ENCODE assay signal across 16 cellular contexts in genomic region chr10:28295346-28295745, GRCh38. TPM values are rescaled to one million over a fixed set of nuclear protein-coding genes. Genes with fewer than 3 reads are reported as not detected.
DNase-seq lines count a peak whose midpoint lies in the region; ATAC-seq and TF ChIP-seq lines count a peak whose summit lies in the region.
"Had no signal": no experiment of that assay in that cellular context is flagged by ENCODE, and none has a peak within 500 bp of the region (broad histone marks: within the 10 kb centered on the region; RNA-seq: fewer than 3 reads in every experiment).

No MANE protein-coding gene starts in this region.

- H3K9me3 Mint-ChIP-seq in mesothelial cell of epicardium (no peaks in the 10 kb centered on the region), type B pancreatic cell (peaks cover 6% of the 10 kb centered on the region)
- H3K9me3 Mint-ChIP-seq: activated CD4-positive, alpha-beta T cell treated with anti-CD3 and anti-CD28 coated beads, Interleukin-2, amount 10 ng/mL, durations not matched to agents 24 days and 14 days; activated T-helper 17 cell treated with anti-CD3 and anti-CD28 coated beads, Interleukin-2, amount 50 U/mL, for 72 hours had no signal

- H3K9ac ChIP-seq in stomach smooth muscle (ENCODE audit: low read length in 2 of 2) = peak overlapping the region in 1 of 2 donors; percentile 14

- H3K27me3 Mint-ChIP-seq in mesothelial cell of epicardium (ENCODE audit: low read depth) (peaks cover 2% of the 10 kb centered on the region), type B pancreatic cell (no peaks in the 10 kb centered on the region)
- H3K27me3 Mint-ChIP-seq: activated T-helper 17 cell treated with anti-CD3 and anti-CD28 coated beads, Interleukin-2, amount 50 U/mL, for 72 hours had no signal

- peak; percentile 12 for DNase-seq in EH (ENCODE audit: low read depth)
- no peak for DNase-seq in ascending aorta (ENCODE audit: low spot score in 2 of 2)
- no peak for DNase-seq in mesothelial cell of epicardium (ENCODE audit: low spot score in 2 of 2, unreplicated experiment in 2 of 2)
- DNase-seq in COLO829 (ENCODE audit: low spot score) = no peak
- DNase-seq in type B pancreatic cell (ENCODE audit: extremely low spot score, unreplicated experiment) = no peak
- DNase-seq: activated CD4-positive, alpha-beta T cell treated with anti-CD3 and anti-CD28 coated beads, Interleukin-2, amount 10 ng/mL, durations not matched to agents 24 days and 14 days; amygdala; Caco-2; cerebellar nuclear complex; NCI-H1417 treated with DMSO at 0.1 percent for 48 hours; NCI-H524 had no signal

- TF ChIP-seq CTCF in ascending aorta (IDR thresholded peaks at IDR 0.05) = no peak
- no peak for TF ChIP-seq CTCF in mesothelial cell of epicardium (IDR thresholded peaks at IDR 0.05; ENCODE audit: unreplicated experiment)
- TF ChIP-seq CTCF in type B pancreatic cell (conservative IDR thresholded peaks at IDR 0.05) = no peak

- H3K27ac ChIP-seq in ascending aorta (peak overlapping the region; percentile 83 to 84), stomach smooth muscle (ENCODE audit: low read length) (peak overlapping the region; percentile 50)

- H3K9me3 ChIP-seq in ascending aorta (no peaks in the 10 kb centered on the region), stomach smooth muscle (ENCODE audit: control insufficient read depth in 2 of 2, low read length in 2 of 2) (no peaks in the 10 kb centered on the region)
- H3K9me3 ChIP-seq: Caco-2 had no signal

- H3K4me1 Mint-ChIP-seq in mesothelial cell of epicardium (peaks cover 20% of the 10 kb centered on the region), type B pancreatic cell (ENCODE audit: unreplicated experiment) (peaks cover 12% of the 10 kb centered on the region)

- H3K4me3 Mint-ChIP-seq in mesothelial cell of epicardium (no peak overlapping the region), type B pancreatic cell (no peak overlapping the region)
- H3K4me3 Mint-ChIP-seq: activated CD4-positive, alpha-beta T cell treated with anti-CD3 and anti-CD28 coated beads, Interleukin-2, amount 10 ng/mL, durations not matched to agents 24 days and 14 days; activated T-helper 17 cell treated with anti-CD3 and anti-CD28 coated beads, Interleukin-2, amount 50 U/mL, for 72 hours; nephron had no signal

- H3K36me3 ChIP-seq in ascending aorta (no peaks in the 10 kb centered on the region), stomach smooth muscle (ENCODE audit: control insufficient read depth in 2 of 2, insufficient read depth in 2 of 2, low read length in 2 of 2) (no peaks in the 10 kb centered on the region)

- H3K4me1 ChIP-seq in ascending aorta (peaks cover 8 to 51% of the 10 kb centered on the region in 2 donors), stomach smooth muscle (ENCODE audit: control insufficient read depth, insufficient read depth, low read length) (peaks cover 25% of the 10 kb centered on the region)

- H3K36me3 Mint-ChIP-seq in mesothelial cell of epicardium (no peaks in the 10 kb centered on the region), type B pancreatic cell (peaks cover 8% of the 10 kb centered on the region)

- no peak for ATAC-seq in HG02840 (IDR thresholded peaks at IDR 0.05; ENCODE audit: low FRiP score, unreplicated experiment)
- ATAC-seq in HG02938 (IDR thresholded peaks at IDR 0.05; ENCODE audit: unreplicated experiment) = no peak
- ATAC-seq: activated T-helper 17 cell treated with anti-CD3 and anti-CD28 coated beads, Interleukin-2, amount 50 U/mL, for 72 hours had no signal

- H3K27me3 ChIP-seq in ascending aorta (no peaks in the 10 kb centered on the region), stomach smooth muscle (ENCODE audit: control insufficient read depth in 1 of 2, insufficient read depth in 2 of 2, low read length in 2 of 2) (no peaks in the 10 kb centered on the region)

- H3K4me3 ChIP-seq in ascending aorta = peak overlapping the region in 1 of 2 donors; percentile 34
- H3K4me3 ChIP-seq in stomach smooth muscle (ENCODE audit: low read length in 2 of 2) = peak overlapping the region in 1 of 2 donors; percentile 44

- intact Hi-C loops in ascending aorta (cut with DNase I) = loop anchor here (2.0 kb wide), 1 partner anchor 15 kb away; no protein-coding TSS in a partner anchor

- H3K27ac Mint-ChIP-seq in mesothelial cell of epicardium = peak overlapping the region; percentile 22
- H3K27ac Mint-ChIP-seq in type B pancreatic cell = no peak overlapping the region
- H3K27ac Mint-ChIP-seq: activated CD4-positive, alpha-beta T cell treated with anti-CD3 and anti-CD28 coated beads, Interleukin-2, amount 10 ng/mL, durations not matched to agents 24 days and 14 days; activated T-helper 17 cell treated with anti-CD3 and anti-CD28 coated beads, Interleukin-2, amount 50 U/mL, for 72 hours; nephron had no signal

RNA-seq across cellular contexts. Expression of gene MPP7, which starts 7.5 kb away (rescaled TPM):
- total RNA-seq in ascending aorta (43.9 TPM), mesothelial cell of epicardium (10.6 to 12.6 TPM (median 12.4 TPM) in 3 replicates), type B pancreatic cell (ENCODE audit: low replicate concordance) (11.8 and 27.7 TPM in 2 replicates)
